In the genomic region with DNA sequence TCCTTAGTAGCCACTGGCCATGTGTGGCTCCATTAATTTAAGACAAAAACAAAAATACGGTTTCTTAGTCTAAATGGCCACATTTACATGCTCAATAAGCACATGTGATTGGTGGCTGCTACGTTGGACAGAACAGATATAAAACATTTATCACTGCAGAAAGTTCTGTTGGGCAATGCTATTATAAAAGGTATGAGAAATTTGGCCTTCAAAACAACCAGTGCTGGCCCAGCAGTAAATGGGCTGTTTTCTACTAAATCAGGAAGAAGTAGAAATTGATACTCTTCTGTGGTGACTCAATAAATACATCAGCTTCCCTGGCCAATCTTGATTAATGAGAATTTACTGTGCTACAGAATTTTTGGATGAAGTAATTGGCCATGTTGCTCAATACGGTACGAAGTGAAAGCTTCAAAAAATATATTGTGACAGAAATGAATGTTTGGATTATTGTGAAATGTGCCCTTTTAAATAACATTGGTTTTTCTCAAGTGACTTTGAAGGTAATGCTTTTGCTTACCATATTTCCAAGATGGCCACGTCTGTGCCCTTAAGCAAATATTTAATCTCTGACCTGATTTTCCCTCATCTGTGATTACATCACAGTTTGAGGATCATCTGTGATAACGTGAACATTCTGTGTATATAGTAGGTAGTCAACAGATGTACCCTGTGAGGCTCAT, we compare ENCODE assay signal across 1 cellular context.
TF ChIP-seq lines count a peak whose summit lies in the region.

No MANE protein-coding gene starts in this region.

TF ChIP-seq in HepG2, 621 proteins besides CTCF, POLR2A, EP300 and RAD21 (continued from another document and continues in another):
- TF ChIP-seq, protein P1, sequence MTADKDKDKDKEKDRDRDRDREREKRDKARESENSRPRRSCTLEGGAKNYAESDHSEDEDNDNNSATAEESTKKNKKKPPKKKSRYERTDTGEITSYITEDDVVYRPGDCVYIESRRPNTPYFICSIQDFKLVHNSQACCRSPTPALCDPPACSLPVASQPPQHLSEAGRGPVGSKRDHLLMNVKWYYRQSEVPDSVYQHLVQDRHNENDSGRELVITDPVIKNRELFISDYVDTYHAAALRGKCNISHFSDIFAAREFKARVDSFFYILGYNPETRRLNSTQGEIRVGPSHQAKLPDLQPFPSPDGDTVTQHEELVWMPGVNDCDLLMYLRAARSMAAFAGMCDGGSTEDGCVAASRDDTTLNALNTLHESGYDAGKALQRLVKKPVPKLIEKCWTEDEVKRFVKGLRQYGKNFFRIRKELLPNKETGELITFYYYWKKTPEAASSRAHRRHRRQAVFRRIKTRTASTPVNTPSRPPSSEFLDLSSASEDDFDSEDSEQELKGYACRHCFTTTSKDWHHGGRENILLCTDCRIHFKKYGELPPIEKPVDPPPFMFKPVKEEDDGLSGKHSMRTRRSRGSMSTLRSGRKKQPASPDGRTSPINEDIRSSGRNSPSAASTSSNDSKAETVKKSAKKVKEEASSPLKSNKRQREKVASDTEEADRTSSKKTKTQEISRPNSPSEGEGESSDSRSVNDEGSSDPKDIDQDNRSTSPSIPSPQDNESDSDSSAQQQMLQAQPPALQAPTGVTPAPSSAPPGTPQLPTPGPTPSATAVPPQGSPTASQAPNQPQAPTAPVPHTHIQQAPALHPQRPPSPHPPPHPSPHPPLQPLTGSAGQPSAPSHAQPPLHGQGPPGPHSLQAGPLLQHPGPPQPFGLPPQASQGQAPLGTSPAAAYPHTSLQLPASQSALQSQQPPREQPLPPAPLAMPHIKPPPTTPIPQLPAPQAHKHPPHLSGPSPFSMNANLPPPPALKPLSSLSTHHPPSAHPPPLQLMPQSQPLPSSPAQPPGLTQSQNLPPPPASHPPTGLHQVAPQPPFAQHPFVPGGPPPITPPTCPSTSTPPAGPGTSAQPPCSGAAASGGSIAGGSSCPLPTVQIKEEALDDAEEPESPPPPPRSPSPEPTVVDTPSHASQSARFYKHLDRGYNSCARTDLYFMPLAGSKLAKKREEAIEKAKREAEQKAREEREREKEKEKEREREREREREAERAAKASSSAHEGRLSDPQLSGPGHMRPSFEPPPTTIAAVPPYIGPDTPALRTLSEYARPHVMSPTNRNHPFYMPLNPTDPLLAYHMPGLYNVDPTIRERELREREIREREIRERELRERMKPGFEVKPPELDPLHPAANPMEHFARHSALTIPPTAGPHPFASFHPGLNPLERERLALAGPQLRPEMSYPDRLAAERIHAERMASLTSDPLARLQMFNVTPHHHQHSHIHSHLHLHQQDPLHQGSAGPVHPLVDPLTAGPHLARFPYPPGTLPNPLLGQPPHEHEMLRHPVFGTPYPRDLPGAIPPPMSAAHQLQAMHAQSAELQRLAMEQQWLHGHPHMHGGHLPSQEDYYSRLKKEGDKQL (CRISPR knock-in tag; IDR thresholded peaks at IDR 0.05; ENCODE audit: low read depth) = no peak
- TF ChIP-seq SMAD1 (CRISPR knock-in tag; IDR thresholded peaks at IDR 0.05; ENCODE audit: borderline replicate concordance, low read depth) (no peak), HDAC2 (CRISPR knock-in tag; IDR thresholded peaks at IDR 0.05) (peak; percentile 78), ZNF670 (CRISPR knock-in tag; IDR thresholded peaks at IDR 0.05; ENCODE audit: borderline replicate concordance) (no peak), JARID2 (CRISPR knock-in tag; IDR thresholded peaks at IDR 0.05; ENCODE audit: insufficient replicate concordance) (no peak), ZNF788 (CRISPR knock-in tag; IDR thresholded peaks at IDR 0.05; ENCODE audit: borderline replicate concordance) (no peak), SATB2 (CRISPR knock-in tag; IDR thresholded peaks at IDR 0.05) (no peak), SIN3B (IDR thresholded peaks at IDR 0.05; ENCODE audit: low read length) (no peak), ZNF747 (CRISPR knock-in tag; IDR thresholded peaks at IDR 0.05; ENCODE audit: borderline replicate concordance) (no peak), RXRB (CRISPR knock-in tag; IDR thresholded peaks at IDR 0.05; ENCODE audit: borderline replicate concordance) (peak; percentile 43; the same call in 1 of the 2 replicates), KDM5A (IDR thresholded peaks at IDR 0.05; ENCODE audit: borderline replicate concordance, low read length) (no peak), KLF9 (CRISPR knock-in tag; IDR thresholded peaks at IDR 0.05; ENCODE audit: low read depth) (no peak), SOX5 (CRISPR knock-in tag; IDR thresholded peaks at IDR 0.05; ENCODE audit: borderline replicate concordance) (peak; percentile 19; the same call in 1 of the 2 replicates), KDM2A (CRISPR knock-in tag; IDR thresholded peaks at IDR 0.05; ENCODE audit: borderline replicate concordance, low read depth) (no peak), NR2F2 (IDR thresholded peaks at IDR 0.05; ENCODE audit: borderline replicate concordance, low read depth) (peak; percentile 61; the same call in 1 of the 2 replicates), FOXK1 (CRISPR knock-in tag; IDR thresholded peaks at IDR 0.05; ENCODE audit: borderline replicate concordance, low read depth) (0 out of 2 replicates have a peak, but pooled peaks have one; percentile 9), RARA (CRISPR knock-in tag; IDR thresholded peaks at IDR 0.05) (peak; percentile 19; the same call in 1 of the 2 replicates), TBP (CRISPR knock-in tag; IDR thresholded peaks at IDR 0.05) (no peak), SIX4 (CRISPR knock-in tag; IDR thresholded peaks at IDR 0.05) (no peak), TARDBP (CRISPR knock-in tag; IDR thresholded peaks at IDR 0.05) (no peak), JUN (CRISPR knock-in tag; IDR thresholded peaks at IDR 0.05) (no peak), GATAD1 (CRISPR knock-in tag; IDR thresholded peaks at IDR 0.05) (no peak), EZH2 (conservative IDR thresholded peaks at IDR 0.05; ENCODE audit: low read depth, low read length) (no peak), NR2F6 (IDR thresholded peaks at IDR 0.05) (peak; percentile 51), NR2F6 (CRISPR knock-in tag; IDR thresholded peaks at IDR 0.05) (peak; percentile 39; the same call in 1 of the 2 replicates), HNF4A (CRISPR knock-in tag; IDR thresholded peaks at IDR 0.05) (peak; percentile 61; the same call in 1 of the 2 replicates), FOXP1 (IDR thresholded peaks at IDR 0.05) (no peak), FOXP1 (CRISPR knock-in tag; IDR thresholded peaks at IDR 0.05) (peak; percentile 64; the same call in 1 of the 2 replicates), ZSCAN20 (CRISPR knock-in tag; IDR thresholded peaks at IDR 0.05; ENCODE audit: borderline replicate concordance) (no peak), TCF7L2 (IDR thresholded peaks at IDR 0.05; ENCODE audit: low read depth, low read length) (0 out of 2 replicates have a peak, but pooled peaks have one; percentile 13), ZNF207 (IDR thresholded peaks at IDR 0.05; ENCODE audit: borderline replicate concordance) (no peak), POLR2AphosphoS5 (IDR thresholded peaks at IDR 0.05; ENCODE audit: low read depth, low read length) (no peak), ZNF558 (CRISPR knock-in tag; IDR thresholded peaks at IDR 0.05; ENCODE audit: borderline replicate concordance) (no peak), PHF5A (CRISPR knock-in tag; IDR thresholded peaks at IDR 0.05; ENCODE audit: low read depth, unreplicated experiment) (no peak), SMAD3 (CRISPR knock-in tag; IDR thresholded peaks at IDR 0.05) (peak; percentile 49; the same call in 1 of the 2 replicates), SP4 (CRISPR knock-in tag; IDR thresholded peaks at IDR 0.05) (no peak), ARHGAP35 (CRISPR knock-in tag; IDR thresholded peaks at IDR 0.05; ENCODE audit: borderline replicate concordance) (no peak), IRF2 (CRISPR knock-in tag; IDR thresholded peaks at IDR 0.05) (peak; percentile 34; the same call in 1 of the 2 replicates), MYNN (CRISPR knock-in tag; IDR thresholded peaks at IDR 0.05; ENCODE audit: low read depth) (no peak), ETV6 (CRISPR knock-in tag; conservative IDR thresholded peaks at IDR 0.05) (no peak), ZKSCAN8 (CRISPR knock-in tag; IDR thresholded peaks at IDR 0.05; ENCODE audit: borderline replicate concordance) (peak; percentile 82; the same call in 1 of the 2 replicates), ZNF274 (CRISPR knock-in tag; IDR thresholded peaks at IDR 0.05) (no peak), ZNF430 (CRISPR knock-in tag; IDR thresholded peaks at IDR 0.05) (no peak), TP53 (CRISPR knock-in tag; conservative IDR thresholded peaks at IDR 0.05) (no peak), ZNF333 (CRISPR knock-in tag; IDR thresholded peaks at IDR 0.05; ENCODE audit: borderline replicate concordance) (no peak), ZNF790 (CRISPR knock-in tag; IDR thresholded peaks at IDR 0.05; ENCODE audit: borderline replicate concordance) (no peak), HNRNPH1 (optimal IDR thresholded peaks at IDR 0.05; ENCODE audit: low read depth, low read length) (no peak), BCL6 (CRISPR knock-in tag; IDR thresholded peaks at IDR 0.05) (peak; percentile 56; the same call in 1 of the 2 replicates), ZNF749 (CRISPR knock-in tag; IDR thresholded peaks at IDR 0.05; ENCODE audit: borderline replicate concordance) (no peak), HMG20B (CRISPR knock-in tag; conservative IDR thresholded peaks at IDR 0.05) (peak; percentile 53; the same call in 1 of the 2 replicates), ZNF3 (CRISPR knock-in tag; IDR thresholded peaks at IDR 0.05) (no peak), MTA1 (CRISPR knock-in tag; IDR thresholded peaks at IDR 0.05; ENCODE audit: borderline replicate concordance) (no peak), SAFB2 (CRISPR knock-in tag; IDR thresholded peaks at IDR 0.05; ENCODE audit: borderline replicate concordance, low read depth) (no peak)
- TF ChIP-seq, protein P2, sequence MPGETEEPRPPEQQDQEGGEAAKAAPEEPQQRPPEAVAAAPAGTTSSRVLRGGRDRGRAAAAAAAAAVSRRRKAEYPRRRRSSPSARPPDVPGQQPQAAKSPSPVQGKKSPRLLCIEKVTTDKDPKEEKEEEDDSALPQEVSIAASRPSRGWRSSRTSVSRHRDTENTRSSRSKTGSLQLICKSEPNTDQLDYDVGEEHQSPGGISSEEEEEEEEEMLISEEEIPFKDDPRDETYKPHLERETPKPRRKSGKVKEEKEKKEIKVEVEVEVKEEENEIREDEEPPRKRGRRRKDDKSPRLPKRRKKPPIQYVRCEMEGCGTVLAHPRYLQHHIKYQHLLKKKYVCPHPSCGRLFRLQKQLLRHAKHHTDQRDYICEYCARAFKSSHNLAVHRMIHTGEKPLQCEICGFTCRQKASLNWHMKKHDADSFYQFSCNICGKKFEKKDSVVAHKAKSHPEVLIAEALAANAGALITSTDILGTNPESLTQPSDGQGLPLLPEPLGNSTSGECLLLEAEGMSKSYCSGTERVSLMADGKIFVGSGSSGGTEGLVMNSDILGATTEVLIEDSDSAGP (CRISPR knock-in tag; IDR thresholded peaks at IDR 0.05; ENCODE audit: borderline replicate concordance) = no peak
- TF ChIP-seq, protein P3, sequence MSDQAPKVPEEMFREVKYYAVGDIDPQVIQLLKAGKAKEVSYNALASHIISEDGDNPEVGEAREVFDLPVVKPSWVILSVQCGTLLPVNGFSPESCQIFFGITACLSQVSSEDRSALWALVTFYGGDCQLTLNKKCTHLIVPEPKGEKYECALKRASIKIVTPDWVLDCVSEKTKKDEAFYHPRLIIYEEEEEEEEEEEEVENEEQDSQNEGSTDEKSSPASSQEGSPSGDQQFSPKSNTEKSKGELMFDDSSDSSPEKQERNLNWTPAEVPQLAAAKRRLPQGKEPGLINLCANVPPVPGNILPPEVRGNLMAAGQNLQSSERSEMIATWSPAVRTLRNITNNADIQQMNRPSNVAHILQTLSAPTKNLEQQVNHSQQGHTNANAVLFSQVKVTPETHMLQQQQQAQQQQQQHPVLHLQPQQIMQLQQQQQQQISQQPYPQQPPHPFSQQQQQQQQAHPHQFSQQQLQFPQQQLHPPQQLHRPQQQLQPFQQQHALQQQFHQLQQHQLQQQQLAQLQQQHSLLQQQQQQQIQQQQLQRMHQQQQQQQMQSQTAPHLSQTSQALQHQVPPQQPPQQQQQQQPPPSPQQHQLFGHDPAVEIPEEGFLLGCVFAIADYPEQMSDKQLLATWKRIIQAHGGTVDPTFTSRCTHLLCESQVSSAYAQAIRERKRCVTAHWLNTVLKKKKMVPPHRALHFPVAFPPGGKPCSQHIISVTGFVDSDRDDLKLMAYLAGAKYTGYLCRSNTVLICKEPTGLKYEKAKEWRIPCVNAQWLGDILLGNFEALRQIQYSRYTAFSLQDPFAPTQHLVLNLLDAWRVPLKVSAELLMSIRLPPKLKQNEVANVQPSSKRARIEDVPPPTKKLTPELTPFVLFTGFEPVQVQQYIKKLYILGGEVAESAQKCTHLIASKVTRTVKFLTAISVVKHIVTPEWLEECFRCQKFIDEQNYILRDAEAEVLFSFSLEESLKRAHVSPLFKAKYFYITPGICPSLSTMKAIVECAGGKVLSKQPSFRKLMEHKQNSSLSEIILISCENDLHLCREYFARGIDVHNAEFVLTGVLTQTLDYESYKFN (CRISPR knock-in tag; conservative IDR thresholded peaks at IDR 0.05) = 0 out of 2 replicates have a peak, but pooled peaks have one; percentile 50
- TF ChIP-seq, protein P4, sequence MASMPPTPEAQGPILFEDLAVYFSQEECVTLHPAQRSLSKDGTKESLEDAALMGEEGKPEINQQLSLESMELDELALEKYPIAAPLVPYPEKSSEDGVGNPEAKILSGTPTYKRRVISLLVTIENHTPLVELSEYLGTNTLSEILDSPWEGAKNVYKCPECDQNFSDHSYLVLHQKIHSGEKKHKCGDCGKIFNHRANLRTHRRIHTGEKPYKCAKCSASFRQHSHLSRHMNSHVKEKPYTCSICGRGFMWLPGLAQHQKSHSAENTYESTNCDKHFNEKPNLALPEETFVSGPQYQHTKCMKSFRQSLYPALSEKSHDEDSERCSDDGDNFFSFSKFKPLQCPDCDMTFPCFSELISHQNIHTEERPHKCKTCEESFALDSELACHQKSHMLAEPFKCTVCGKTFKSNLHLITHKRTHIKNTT (CRISPR knock-in tag; IDR thresholded peaks at IDR 0.05) = no peak
- TF ChIP-seq, protein P5, sequence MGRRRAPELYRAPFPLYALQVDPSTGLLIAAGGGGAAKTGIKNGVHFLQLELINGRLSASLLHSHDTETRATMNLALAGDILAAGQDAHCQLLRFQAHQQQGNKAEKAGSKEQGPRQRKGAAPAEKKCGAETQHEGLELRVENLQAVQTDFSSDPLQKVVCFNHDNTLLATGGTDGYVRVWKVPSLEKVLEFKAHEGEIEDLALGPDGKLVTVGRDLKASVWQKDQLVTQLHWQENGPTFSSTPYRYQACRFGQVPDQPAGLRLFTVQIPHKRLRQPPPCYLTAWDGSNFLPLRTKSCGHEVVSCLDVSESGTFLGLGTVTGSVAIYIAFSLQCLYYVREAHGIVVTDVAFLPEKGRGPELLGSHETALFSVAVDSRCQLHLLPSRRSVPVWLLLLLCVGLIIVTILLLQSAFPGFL (CRISPR knock-in tag; IDR thresholded peaks at IDR 0.05) = no peak
- TF ChIP-seq, protein P6, sequence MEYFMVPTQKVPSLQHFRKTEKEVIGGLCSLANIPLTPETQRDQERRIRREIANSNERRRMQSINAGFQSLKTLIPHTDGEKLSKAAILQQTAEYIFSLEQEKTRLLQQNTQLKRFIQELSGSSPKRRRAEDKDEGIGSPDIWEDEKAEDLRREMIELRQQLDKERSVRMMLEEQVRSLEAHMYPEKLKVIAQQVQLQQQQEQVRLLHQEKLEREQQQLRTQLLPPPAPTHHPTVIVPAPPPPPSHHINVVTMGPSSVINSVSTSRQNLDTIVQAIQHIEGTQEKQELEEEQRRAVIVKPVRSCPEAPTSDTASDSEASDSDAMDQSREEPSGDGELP (IDR thresholded peaks at IDR 0.05; ENCODE audit: borderline replicate concordance, low read depth) = peak; percentile 54; the same call in 1 of the 2 replicates
- TF ChIP-seq, protein P7, sequence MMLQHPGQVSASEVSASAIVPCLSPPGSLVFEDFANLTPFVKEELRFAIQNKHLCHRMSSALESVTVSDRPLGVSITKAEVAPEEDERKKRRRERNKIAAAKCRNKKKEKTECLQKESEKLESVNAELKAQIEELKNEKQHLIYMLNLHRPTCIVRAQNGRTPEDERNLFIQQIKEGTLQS (CRISPR knock-in tag; IDR thresholded peaks at IDR 0.05) = no peak
